In the genomic region with DNA sequence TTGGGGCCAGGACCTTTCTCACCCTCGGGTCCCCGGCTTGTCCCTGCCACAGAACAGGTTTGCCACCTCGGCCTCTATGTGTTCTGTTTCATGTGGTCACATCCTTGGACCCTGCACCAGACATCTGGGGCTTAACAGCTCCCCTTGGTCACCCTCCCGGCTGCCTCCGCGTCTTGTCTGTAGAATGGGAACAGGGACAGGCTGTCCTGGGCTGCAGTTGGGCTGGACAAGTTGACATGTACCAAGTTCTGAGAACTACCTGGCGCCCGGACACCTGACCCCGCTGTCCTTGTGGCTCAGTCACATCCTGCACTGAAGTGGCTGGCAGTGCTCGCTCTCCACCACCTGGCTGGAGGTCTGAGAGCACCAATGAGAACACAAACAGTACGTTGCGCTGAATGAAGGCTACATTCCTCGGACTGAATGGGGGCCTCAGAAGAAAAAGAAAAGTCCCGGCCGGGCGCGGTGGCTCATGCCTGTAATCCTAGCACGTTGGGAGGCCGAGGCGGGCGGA, we compare ENCODE assay signal across 25 cellular contexts. TPM values are rescaled to one million over a fixed set of nuclear protein-coding genes. Genes with fewer than 3 reads are reported as not detected.
DNase-seq lines count a peak whose midpoint lies in the region; ATAC-seq, FAIRE-seq and TF ChIP-seq lines count a peak whose summit lies in the region.
"Had no signal": no experiment of that assay in that cellular context is flagged by ENCODE, and none has a peak within 500 bp of the region (broad histone marks: within the 10 kb centered on the region; RNA-seq: fewer than 3 reads in every experiment).

No MANE protein-coding gene starts in this region.

- ATAC-seq in natural killer cell: no peak
- no peak for ATAC-seq in natural killer cell treated with Interleukin-12 subunit alpha and Interleukin-12 subunit beta and Interleukin-15 and Interleukin-18, amount 100 ng/mL, for 72 hours
- ATAC-seq: activated CD4-positive, alpha-beta T cell treated with anti-CD3 and anti-CD28 coated beads for 36 hours; gastrocnemius medialis; stimulated activated effector memory CD8-positive, alpha-beta T cell treated with anti-CD3 and anti-CD28 coated beads, Interleukin-12 subunit alpha, Interleukin-12 subunit beta, amount 100 ng/mL, for 72 hours had no signal

- no peak overlapping the region for H3K27ac ChIP-seq in astrocyte (ENCODE audit: low read depth, low read length)
- H3K27ac ChIP-seq: C4-2B, gastrocnemius medialis, PC-9 had no signal

- no peak for FAIRE-seq in astrocyte (lab: Jason Lieb, UNC)
- FAIRE-seq: colon, islet of Langerhans had no signal

- TF ChIP-seq CTCF in natural killer cell (IDR thresholded peaks at IDR 0.05): no peak
- TF ChIP-seq CTCF in astrocyte (IDR thresholded peaks at IDR 0.05; ENCODE audit: insufficient read depth, low read depth, low read length): no peak
- TF ChIP-seq CTCF in nephron (IDR thresholded peaks at IDR 0.05; ENCODE audit: unreplicated experiment in 3 of 3): no peak
- TF ChIP-seq CTCF in GM10266 (IDR thresholded peaks at IDR 0.05; ENCODE audit: control insufficient read depth, insufficient read depth, low read depth, missing control alignments): no peak

- H2AFZ ChIP-seq in astrocyte (ENCODE audit: low read depth, low read length): no peak overlapping the region
- H2AFZ ChIP-seq: PC-9 had no signal

- H3K27me3 ChIP-seq in astrocyte (ENCODE audit: insufficient read depth, low read length): no peaks in the 10 kb centered on the region
- H3K27me3 ChIP-seq: breast epithelium had no signal

- H3K27ac Mint-ChIP-seq in natural killer cell (no peak overlapping the region), astrocyte (ENCODE audit: unreplicated experiment) (no peak overlapping the region), nephron (peak overlapping the region; percentile 64 to 97 (median 72))
- H3K27ac Mint-ChIP-seq in natural killer cell treated with Interleukin-12 subunit alpha and Interleukin-12 subunit beta and Interleukin-15 and Interleukin-18, amount 100 ng/mL, for 72 hours: no peak overlapping the region
- H3K27ac Mint-ChIP-seq in activated naive CD4-positive, alpha-beta T cell treated with anti-CD3 and anti-CD28 coated beads, Interleukin-2, amount 10 ng/mL, durations not matched to agents 7 days and 5 days: no peak overlapping the region
- H3K27ac Mint-ChIP-seq: activated CD4-positive, alpha-beta T cell treated with anti-CD3 and anti-CD28 coated beads for 36 hours; stimulated activated effector memory CD8-positive, alpha-beta T cell treated with anti-CD3 and anti-CD28 coated beads, Interleukin-12 subunit alpha, Interleukin-12 subunit beta, amount 100 ng/mL, for 72 hours had no signal

- H3K36me3 ChIP-seq in astrocyte (ENCODE audit: insufficient read depth, low read length): no peaks in the 10 kb centered on the region
- H3K36me3 ChIP-seq: breast epithelium, gastrocnemius medialis had no signal

- DNase-seq in natural killer cell (no peak), astrocyte (ENCODE audit: low read depth) (no peak), GM10266 (ENCODE audit: extremely low spot score) (no peak), NOMO-1 treated with dmso at 0.1 percent for 144 hours (lab: John Stamatoyannopoulos, UW; ENCODE audit: unreplicated experiment) (no peak), NCI-H1417 treated with DMSO at 0.1 percent for 48 hours (lab: John Stamatoyannopoulos, UW) (no peak)
- no peak for DNase-seq in natural killer cell treated with Interleukin-12 subunit alpha and Interleukin-12 subunit beta and Interleukin-15 and Interleukin-18, amount 100 ng/mL, for 72 hours (ENCODE audit: low spot score)
- no peak for DNase-seq in activated naive CD4-positive, alpha-beta T cell treated with anti-CD3 and anti-CD28 coated beads, Interleukin-2, amount 10 ng/mL, durations not matched to agents 7 days and 5 days
- DNase-seq: ACHN; activated CD4-positive, alpha-beta T cell treated with anti-CD3 and anti-CD28 coated beads for 36 hours; activated CD8-positive, alpha-beta memory T cell treated with anti-CD3 and anti-CD28 coated beads for 24 hours; activated naive CD4-positive, alpha-beta T cell treated with Interleukin-2 at 50 U/mL for 16 hours; activated T-cell treated with anti-CD3 and anti-CD28 coated beads, Interleukin-2, amount 50 U/mL, for 48 hours; amniotic stem cell; gastrocnemius medialis; NCI-H1105 treated with DMSO at 0.1 percent for 48 hours; NCI-H446; PC-9; stimulated activated CD4-positive, alpha-beta T cell treated with anti-CD3 and anti-CD28 coated beads, Interleukin-2, amount 100 ng/mL, for 48 hours had no signal

- H3K27me3 Mint-ChIP-seq in natural killer cell (ENCODE audit: low read depth in 2 of 2) (peaks cover 6 to 12% of the 10 kb centered on the region in 2 donors), astrocyte (ENCODE audit: low read depth, unreplicated experiment) (peaks cover 6% of the 10 kb centered on the region), nephron (ENCODE audit: low read depth) (peaks cover 1% of the 10 kb centered on the region)
- peaks cover 0 to 8% of the 10 kb centered on the region in 2 donors for H3K27me3 Mint-ChIP-seq in natural killer cell treated with Interleukin-12 subunit alpha and Interleukin-12 subunit beta and Interleukin-15 and Interleukin-18, amount 100 ng/mL, for 72 hours
- peaks cover 45% of the 10 kb centered on the region for H3K27me3 Mint-ChIP-seq in activated naive CD4-positive, alpha-beta T cell treated with anti-CD3 and anti-CD28 coated beads, Interleukin-2, amount 10 ng/mL, durations not matched to agents 7 days and 5 days

- H3K9me3 Mint-ChIP-seq in natural killer cell (no peaks in the 10 kb centered on the region), astrocyte (ENCODE audit: unreplicated experiment) (peaks cover 2% of the 10 kb centered on the region), nephron (no peaks in the 10 kb centered on the region)
- H3K9me3 Mint-ChIP-seq in natural killer cell treated with Interleukin-12 subunit alpha and Interleukin-12 subunit beta and Interleukin-15 and Interleukin-18, amount 100 ng/mL, for 72 hours: no peaks in the 10 kb centered on the region
- no peaks in the 10 kb centered on the region for H3K9me3 Mint-ChIP-seq in activated naive CD4-positive, alpha-beta T cell treated with anti-CD3 and anti-CD28 coated beads, Interleukin-2, amount 10 ng/mL, durations not matched to agents 7 days and 5 days
- H3K9me3 Mint-ChIP-seq: stimulated activated effector memory CD8-positive, alpha-beta T cell treated with anti-CD3 and anti-CD28 coated beads, Interleukin-12 subunit alpha, Interleukin-12 subunit beta, amount 100 ng/mL, for 72 hours had no signal

- no peak overlapping the region for H3K4me3 ChIP-seq in astrocyte (ENCODE audit: insufficient read depth, low read depth, low read length)
- H3K4me3 ChIP-seq: breast epithelium, gastrocnemius medialis, PC-9, SJCRH30 had no signal

- H3K36me3 Mint-ChIP-seq in natural killer cell: no peaks in the 10 kb centered on the region
- H3K36me3 Mint-ChIP-seq in natural killer cell treated with Interleukin-12 subunit alpha and Interleukin-12 subunit beta and Interleukin-15 and Interleukin-18, amount 100 ng/mL, for 72 hours: no peaks in the 10 kb centered on the region
- H3K36me3 Mint-ChIP-seq in astrocyte (ENCODE audit: low read depth, unreplicated experiment): peaks cover 2% of the 10 kb centered on the region
- no peaks in the 10 kb centered on the region for H3K36me3 Mint-ChIP-seq in nephron (ENCODE audit: low read depth)
- H3K36me3 Mint-ChIP-seq in activated naive CD4-positive, alpha-beta T cell treated with anti-CD3 and anti-CD28 coated beads, Interleukin-2, amount 10 ng/mL, durations not matched to agents 7 days and 5 days: no peaks in the 10 kb centered on the region
- H3K36me3 Mint-ChIP-seq: stimulated activated effector memory CD8-positive, alpha-beta T cell treated with anti-CD3 and anti-CD28 coated beads, Interleukin-12 subunit alpha, Interleukin-12 subunit beta, amount 100 ng/mL, for 72 hours had no signal

- peaks cover 25% of the 10 kb centered on the region for H3K4me1 ChIP-seq in astrocyte (ENCODE audit: insufficient read depth, low read length)

- peaks cover 6% of the 10 kb centered on the region for H4K20me1 ChIP-seq in astrocyte (ENCODE audit: insufficient read depth, low read length)

- H3K4me3 Mint-ChIP-seq in natural killer cell: peak overlapping the region; percentile 28
- no peak overlapping the region for H3K4me3 Mint-ChIP-seq in natural killer cell treated with Interleukin-12 subunit alpha and Interleukin-12 subunit beta and Interleukin-15 and Interleukin-18, amount 100 ng/mL, for 72 hours
- peak overlapping the region; percentile 20 for H3K4me3 Mint-ChIP-seq in astrocyte (ENCODE audit: unreplicated experiment)
- H3K4me3 Mint-ChIP-seq in nephron: peak overlapping the region in 2 of 3 experiments; percentile 41 to 59
- H3K4me3 Mint-ChIP-seq in activated naive CD4-positive, alpha-beta T cell treated with anti-CD3 and anti-CD28 coated beads, Interleukin-2, amount 10 ng/mL, durations not matched to agents 7 days and 5 days: no peak overlapping the region
- H3K4me3 Mint-ChIP-seq: activated CD4-positive, alpha-beta T cell treated with anti-CD3 and anti-CD28 coated beads for 36 hours; stimulated activated effector memory CD8-positive, alpha-beta T cell treated with anti-CD3 and anti-CD28 coated beads, Interleukin-12 subunit alpha, Interleukin-12 subunit beta, amount 100 ng/mL, for 72 hours had no signal

- intact Hi-C loops in natural killer cell (cut with micrococcal nuclease): no loop called here

- H3K4me1 Mint-ChIP-seq in natural killer cell: peaks cover 9 to 19% of the 10 kb centered on the region in 2 donors
- peaks cover 7 to 12% of the 10 kb centered on the region in 2 donors for H3K4me1 Mint-ChIP-seq in natural killer cell treated with Interleukin-12 subunit alpha and Interleukin-12 subunit beta and Interleukin-15 and Interleukin-18, amount 100 ng/mL, for 72 hours (ENCODE audit: low read depth in 2 of 2)
- peaks cover 12% of the 10 kb centered on the region for H3K4me1 Mint-ChIP-seq in astrocyte (ENCODE audit: low read depth, unreplicated experiment)
- H3K4me1 Mint-ChIP-seq in nephron: peaks cover 13% of the 10 kb centered on the region
- H3K4me1 Mint-ChIP-seq in activated naive CD4-positive, alpha-beta T cell treated with anti-CD3 and anti-CD28 coated beads, Interleukin-2, amount 10 ng/mL, durations not matched to agents 7 days and 5 days: peaks cover 28% of the 10 kb centered on the region

- H3K79me2 ChIP-seq in astrocyte (ENCODE audit: insufficient read depth, low read length): peaks cover 18% of the 10 kb centered on the region

- H3K4me2 ChIP-seq in astrocyte (ENCODE audit: low read length): no peak overlapping the region
- H3K4me2 ChIP-seq: PC-9 had no signal

- H3K9ac ChIP-seq in astrocyte (ENCODE audit: low read length): no peak overlapping the region

- CTCF ChIA-PET in activated naive CD4-positive, alpha-beta T cell treated with anti-CD3 and anti-CD28 coated beads, Interleukin-2, amount 10 ng/mL, durations not matched to agents 7 days and 5 days (lab: Charles Lee): no interaction called here

- H3K9me3 ChIP-seq in astrocyte (ENCODE audit: insufficient read depth, low read depth, low read length): no peaks in the 10 kb centered on the region
- H3K9me3 ChIP-seq: breast epithelium, gastrocnemius medialis, SJCRH30 had no signal

RNA-seq across cellular contexts. Expression of a gene that starts 2.8 kb away (rescaled TPM):
- total RNA-seq in natural killer cell (10 to 100 TPM in 2 of 3 donors, 1 to 10 TPM in 1; 6.0 to 34.7 (median 18.9) TPM), astrocyte (327 and 376 TPM in 2 replicates)
- total RNA-seq in natural killer cell treated with Interleukin-12 subunit alpha and Interleukin-12 subunit beta and Interleukin-15 and Interleukin-18, amount 100 ng/mL, for 72 hours: 1 to 10 TPM; 4.4 to 5.5 TPM

RNA-seq across cellular contexts. Expression of a gene that starts 16.5 kb away (rescaled TPM):
- total RNA-seq in natural killer cell (1 to 10 TPM; 3.1 to 5.0 (median 4.5) TPM), astrocyte (5.4 and 5.8 TPM in 2 replicates)
- total RNA-seq in natural killer cell treated with Interleukin-12 subunit alpha and Interleukin-12 subunit beta and Interleukin-15 and Interleukin-18, amount 100 ng/mL, for 72 hours: 1 to 10 TPM; 2.2 TPM

RNA-seq across cellular contexts. Expression of a gene that starts 32.9 kb away (rescaled TPM):
- total RNA-seq in natural killer cell: 100 to 1,000 TPM in 1 of 3 donors, 10 to 100 TPM in 2; 76.0 to 103 (median 78.1) TPM
- 100 to 1,000 TPM in 1 of 2 donors, 10 to 100 TPM in 1; 61.1 to 100 TPM for total RNA-seq in natural killer cell treated with Interleukin-12 subunit alpha and Interleukin-12 subunit beta and Interleukin-15 and Interleukin-18, amount 100 ng/mL, for 72 hours
- 47.9 and 48.3 TPM in 2 replicates for total RNA-seq in astrocyte

RNA-seq across cellular contexts. Expression of a gene that starts 40.1 kb away (rescaled TPM):
- total RNA-seq in natural killer cell (1 to 10 TPM; 2.2 to 3.1 (median 2.2) TPM), astrocyte (19.6 and 22.4 TPM in 2 replicates)
- total RNA-seq in natural killer cell treated with Interleukin-12 subunit alpha and Interleukin-12 subunit beta and Interleukin-15 and Interleukin-18, amount 100 ng/mL, for 72 hours: 10 to 100 TPM; 10.2 to 15.1 TPM

RNA-seq across cellular contexts. Expression of a gene that starts 48.8 kb away (rescaled TPM):
- 1 to 10 TPM; 2.2 to 2.5 (median 2.4) TPM for total RNA-seq in natural killer cell
- 1 to 10 TPM; 1.6 to 9.0 TPM for total RNA-seq in natural killer cell treated with Interleukin-12 subunit alpha and Interleukin-12 subunit beta and Interleukin-15 and Interleukin-18, amount 100 ng/mL, for 72 hours
- total RNA-seq in astrocyte: 29.1 and 36.4 TPM in 2 replicates

Comparison
In these comparisons a context has a peak if more than half of its experiments do, and no peak if none do; other contexts are left out.
1. H3K4me3 Mint-ChIP-seq: peak in natural killer cell (single experiment), astrocyte (single experiment) and nephron (2 of 3); none in natural killer cell treated with Interleukin-12 subunit alpha and Interleukin-12 subunit beta and Interleukin-15 and Interleukin-18, amount 100 ng/mL, for 72 hours (single experiment) and activated naive CD4-positive, alpha-beta T cell treated with anti-CD3 and anti-CD28 coated beads, Interleukin-2, amount 10 ng/mL, durations not matched to agents 7 days and 5 days (single experiment).
2. H3K27ac Mint-ChIP-seq: peak in nephron (3 of 3); none in natural killer cell (0 of 2), natural killer cell treated with Interleukin-12 subunit alpha and Interleukin-12 subunit beta and Interleukin-15 and Interleukin-18, amount 100 ng/mL, for 72 hours (0 of 2), astrocyte (single experiment) and activated naive CD4-positive, alpha-beta T cell treated with anti-CD3 and anti-CD28 coated beads, Interleukin-2, amount 10 ng/mL, durations not matched to agents 7 days and 5 days (single experiment).